Comparison of ENCODE assay signal across 1 cellular context in genomic region chr12:53062011-53062961, GRCh38.
TF ChIP-seq lines count a peak whose summit lies in the region.

No MANE protein-coding gene starts in this region.

TF ChIP-seq in IMR-90, 13 proteins besides CTCF, POLR2A, EP300 and RAD21 (continued from another document):
- TF ChIP-seq ELK1 (IDR thresholded peaks at IDR 0.05; ENCODE audit: borderline replicate concordance, low read depth, low read length) (no peak), SMC3 (IDR thresholded peaks at IDR 0.05; ENCODE audit: low read depth, low read length) (no peak), MAFK (IDR thresholded peaks at IDR 0.05; ENCODE audit: low read depth, low read length) (no peak), NFE2L2 (IDR thresholded peaks at IDR 0.05; ENCODE audit: low read depth, low read length) (no peak), RCOR1 (IDR thresholded peaks at IDR 0.05; ENCODE audit: insufficient replicate concordance, low read length) (no peak), MAZ (IDR thresholded peaks at IDR 0.05; ENCODE audit: borderline replicate concordance, low read depth, low read length) (no peak), BHLHE40 (IDR thresholded peaks at IDR 0.05; ENCODE audit: low read depth, low read length) (no peak), CHD1 (IDR thresholded peaks at IDR 0.05; ENCODE audit: low read depth, low read length) (no peak), CEBPB (IDR thresholded peaks at IDR 0.05; ENCODE audit: low read depth, low read length) (no peak), FOS (IDR thresholded peaks at IDR 0.05; ENCODE audit: low read depth, low read length) (no peak)
